23 cellular contexts compared by ENCODE assay signal in genomic region chr17:49670641-49671040, GRCh38. TPM values are rescaled to one million over a fixed set of nuclear protein-coding genes. Genes with fewer than 3 reads are reported as not detected.
DNase-seq lines count a peak whose midpoint lies in the region; ATAC-seq and TF ChIP-seq lines count a peak whose summit lies in the region.
"Had no signal": no experiment of that assay in that cellular context is flagged by ENCODE, and none has a peak within 500 bp of the region (broad histone marks: within the 10 kb centered on the region; RNA-seq: fewer than 3 reads in every experiment).

No MANE protein-coding gene starts in this region.

- H2BK120ac ChIP-seq in mesenchymal stem cell (ENCODE audit: low read depth, low read length): no peak overlapping the region

- H3F3A ChIP-seq in neural progenitor cell (ENCODE audit: low read depth): no peaks in the 10 kb centered on the region

- no peak overlapping the region for H3K27ac ChIP-seq in neural progenitor cell
- no peak overlapping the region for H3K27ac ChIP-seq in mesenchymal stem cell (ENCODE audit: low read length, poor library complexity, severe bottlenecking)
- H3K27ac ChIP-seq: A549, C4-2B, KMS-11, lower lobe of right lung had no signal

- H3K36me3 Mint-ChIP-seq in activated naive CD4-positive, alpha-beta T cell treated with anti-CD3 and anti-CD28 coated beads, Interleukin-2, amount 50 U/mL, for 24 hours: peaks cover 10% of the 10 kb centered on the region
- H3K36me3 Mint-ChIP-seq in chondrocyte (ENCODE audit: low read depth) (peaks cover 7% of the 10 kb centered on the region), neural progenitor cell (peaks cover 15% of the 10 kb centered on the region)

- no peaks in the 10 kb centered on the region for H3K9me3 Mint-ChIP-seq in activated naive CD4-positive, alpha-beta T cell treated with anti-CD3 and anti-CD28 coated beads, Interleukin-2, amount 50 U/mL, for 24 hours
- H3K9me3 Mint-ChIP-seq in chondrocyte (ENCODE audit: low read depth) (no peaks in the 10 kb centered on the region), neural progenitor cell (no peaks in the 10 kb centered on the region)
- H3K9me3 Mint-ChIP-seq: WTC11 had no signal

- DNase-seq in activated naive CD4-positive, alpha-beta T cell (lab: John Stamatoyannopoulos, UW): no peak
- DNase-seq in chondrocyte (ENCODE audit: low spot score) (no peak), neural progenitor cell (ENCODE audit: low spot score) (no peak), DMS79 treated with DMSO at 0.1 percent for 48 hours (lab: John Stamatoyannopoulos, UW) (no peak), mesenchymal stem cell (no peak), DMS153 (lab: John Stamatoyannopoulos, UW) (no peak)
- DNase-seq: amniotic stem cell; central memory CD4-positive, alpha-beta T cell; DMS53; effector CD4-positive, alpha-beta T cell; H7; lower lobe of right lung; NCI-H2029 treated with DMSO at 0.1 percent for 48 hours; posterior cingulate gyrus; Right ventricle myocardium superior; stimulated activated CD8-positive, alpha-beta memory T cell treated with anti-CD3 and anti-CD28 coated beads, Interleukin-4, amount 100 ng/mL, for 48 hours; T-helper 1 cell had no signal

- TF ChIP-seq CTCF in chondrocyte (IDR thresholded peaks at IDR 0.05) (no peak), neural progenitor cell (IDR thresholded peaks at IDR 0.05) (no peak)

- H4K20me1 ChIP-seq in neural progenitor cell (ENCODE audit: low read depth): peaks cover 13% of the 10 kb centered on the region

- H2AK5ac ChIP-seq in mesenchymal stem cell (ENCODE audit: low read length, severe bottlenecking): no peak overlapping the region

- H4K91ac ChIP-seq in mesenchymal stem cell (ENCODE audit: low read length): no peak overlapping the region

- no peak overlapping the region for H3K14ac ChIP-seq in mesenchymal stem cell (ENCODE audit: low read length in 2 of 2)

- no peak overlapping the region for H3K18ac ChIP-seq in mesenchymal stem cell (ENCODE audit: low read depth in 1 of 2, low read length in 2 of 2)

- H3K27me3 Mint-ChIP-seq in activated naive CD4-positive, alpha-beta T cell treated with anti-CD3 and anti-CD28 coated beads, Interleukin-2, amount 50 U/mL, for 24 hours: no peaks in the 10 kb centered on the region
- H3K27me3 Mint-ChIP-seq in chondrocyte (ENCODE audit: low read depth) (no peaks in the 10 kb centered on the region), neural progenitor cell (ENCODE audit: insufficient read depth, low read depth) (no peaks in the 10 kb centered on the region)

- no peak overlapping the region for H3K4ac ChIP-seq in mesenchymal stem cell (ENCODE audit: low read depth in 1 of 2, low read length in 2 of 2)

- no peak for ATAC-seq in HG02798 (IDR thresholded peaks at IDR 0.05; ENCODE audit: poor library complexity, unreplicated experiment)
- ATAC-seq: A549, lower lobe of right lung, WTC11 had no signal

- H3K4me1 Mint-ChIP-seq in activated naive CD4-positive, alpha-beta T cell treated with anti-CD3 and anti-CD28 coated beads, Interleukin-2, amount 50 U/mL, for 24 hours: peaks cover 75% of the 10 kb centered on the region
- peaks cover 39% of the 10 kb centered on the region for H3K4me1 Mint-ChIP-seq in chondrocyte (ENCODE audit: low read depth)
- H3K4me1 Mint-ChIP-seq in neural progenitor cell: peaks cover 10% of the 10 kb centered on the region

- no peak overlapping the region for H4K8ac ChIP-seq in mesenchymal stem cell (ENCODE audit: low read length)

- H3K9ac ChIP-seq in neural progenitor cell: peak overlapping the region; percentile 40
- no peak overlapping the region for H3K9ac ChIP-seq in mesenchymal stem cell (ENCODE audit: low read length)
- H3K9ac ChIP-seq: KMS-11 had no signal

- H3K79me2 ChIP-seq in neural progenitor cell (ENCODE audit: low read depth): peaks cover 100% of the 10 kb centered on the region

- H3K36me3 ChIP-seq in neural progenitor cell (no peaks in the 10 kb centered on the region), mesenchymal stem cell (ENCODE audit: control insufficient read depth in 1 of 2, insufficient read depth in 2 of 2, low read depth in 1 of 2, low read length in 2 of 2) (peaks cover 2 to 26% of the 10 kb centered on the region in 2 experiments)

- H3K4me3 Mint-ChIP-seq in activated naive CD4-positive, alpha-beta T cell treated with anti-CD3 and anti-CD28 coated beads, Interleukin-2, amount 50 U/mL, for 24 hours: no peak overlapping the region
- H3K4me3 Mint-ChIP-seq in chondrocyte (ENCODE audit: unreplicated experiment) (no peak overlapping the region), neural progenitor cell (no peak overlapping the region)
- H3K4me3 Mint-ChIP-seq: WTC11 had no signal

- no peak overlapping the region for H2BK15ac ChIP-seq in mesenchymal stem cell (ENCODE audit: low read depth, poor library complexity, severe bottlenecking)

- no peak overlapping the region for H3K23ac ChIP-seq in mesenchymal stem cell (ENCODE audit: low read length in 2 of 2)

- whole genome bisulfite sequencing in mesenchymal stem cell: 100% methylated on average over 1 of the region's 4 CpGs

- no peak overlapping the region for H2BK5ac ChIP-seq in mesenchymal stem cell (ENCODE audit: low read depth, low read length, poor library complexity, severe bottlenecking)

- no peaks in the 10 kb centered on the region for H3K27me3 ChIP-seq in neural progenitor cell
- H3K27me3 ChIP-seq in mesenchymal stem cell (ENCODE audit: control insufficient read depth in 1 of 2, insufficient read depth in 1 of 2, low read length in 2 of 2): no peaks in the 10 kb centered on the region

- peaks cover 5% of the 10 kb centered on the region for H3K79me1 ChIP-seq in mesenchymal stem cell (replicated peaks; ENCODE audit: low read length, poor library complexity, severe bottlenecking)

- H2AFZ ChIP-seq in neural progenitor cell (replicated peaks) (no peak overlapping the region), mesenchymal stem cell (ENCODE audit: low read depth, low read length) (no peak overlapping the region)

- H3K9me3 ChIP-seq in neural progenitor cell (ENCODE audit: low read depth) (no peaks in the 10 kb centered on the region), mesenchymal stem cell (ENCODE audit: control insufficient read depth, low read length) (no peaks in the 10 kb centered on the region)
- H3K9me3 ChIP-seq: A549, lower lobe of right lung had no signal

- no peak overlapping the region for H3K4me3 ChIP-seq in neural progenitor cell
- no peak overlapping the region for H3K4me3 ChIP-seq in mesenchymal stem cell (ENCODE audit: insufficient read depth in 1 of 2, low read depth in 1 of 2, low read length in 2 of 2)
- H3K4me3 ChIP-seq: A549, lower lobe of right lung had no signal

- H2BK12ac ChIP-seq in mesenchymal stem cell (ENCODE audit: low read length in 2 of 2): no peak overlapping the region

- H3K4me1 ChIP-seq in neural progenitor cell (peaks cover 3% of the 10 kb centered on the region), mesenchymal stem cell (ENCODE audit: control insufficient read depth, insufficient read depth, low read depth, low read length) (peaks cover under 1% of the 10 kb centered on the region)

- peak overlapping the region; percentile 23 for H3K27ac Mint-ChIP-seq in activated naive CD4-positive, alpha-beta T cell treated with anti-CD3 and anti-CD28 coated beads, Interleukin-2, amount 50 U/mL, for 24 hours
- H3K27ac Mint-ChIP-seq in chondrocyte (ENCODE audit: unreplicated experiment) (peak overlapping the region; percentile 45), neural progenitor cell (no peak overlapping the region)
- H3K27ac Mint-ChIP-seq: WTC11 had no signal

- H3K4me2 ChIP-seq in neural progenitor cell (no peak overlapping the region), mesenchymal stem cell (ENCODE audit: low read length, poor library complexity, severe bottlenecking) (no peak overlapping the region)
- H3K4me2 ChIP-seq: A549, KMS-11 had no signal

RNA-seq across cellular contexts. Expression of gene SPOP, which starts 7.3 kb away (rescaled TPM):
- total RNA-seq in chondrocyte (62.9 to 69.6 TPM (median 63.8 TPM) in 3 replicates), neural progenitor cell (ENCODE audit: low replicate concordance) (29.5 and 40.3 TPM in 2 replicates)
- 33.1 TPM for polyA plus RNA-seq in mesenchymal stem cell (2013, experiment 1 of 2)
- 34.1 TPM for polyA plus RNA-seq in mesenchymal stem cell (2013, experiment 2 of 2)

RNA-seq across cellular contexts. Expression of gene SLC35B1, which starts 37.1 kb away (rescaled TPM):
- total RNA-seq in chondrocyte: 45.2 to 62.8 TPM (median 45.3 TPM) in 3 replicates
- total RNA-seq in neural progenitor cell (ENCODE audit: low replicate concordance): 52.7 and 62.1 TPM in 2 replicates
- 58.8 TPM for polyA plus RNA-seq in mesenchymal stem cell (2013, experiment 1 of 2)
- 61.6 TPM for polyA plus RNA-seq in mesenchymal stem cell (2013, experiment 2 of 2)
